ENCODE assay signal across 4 cellular contexts in genomic region chr17:73453494-73453893, GRCh38.
A peak's percentile ranks its signal among the peaks of the same experiment; 100 is the strongest.
DNase-seq lines count a peak whose midpoint lies in the region; ATAC-seq, FAIRE-seq and TF ChIP-seq lines count a peak whose summit lies in the region.
"Not testable (repeated sequence)": the region's sequence is repeated elsewhere in the genome, so short reads cannot be mapped to it uniquely, and the experiment has no call there.

No MANE protein-coding gene starts in this region.

- POLR2A ChIA-PET in HEK293 (lab: Yijun Ruan, JAX); HepG2 (lab: Yijun Ruan, JAX): not testable (repeated sequence)
- POLR2A ChIA-PET in K562 (lab: Yijun Ruan, JAX), result interaction anchor here (0.5 to 1.9 kb wide), 2 partner anchors 16 to 150 kb away, joined by 3 to 9 read pairs; no protein-coding TSS in a partner anchor

- DNase-seq in activated naive CD4-positive, alpha-beta T cell treated with anti-CD3 and anti-CD28 coated beads, Interleukin-2, amount 10 ng/mL, durations not matched to agents 7 days and 5 days; K562 (ENCODE audit: extremely low read depth in 1 of 4, low spot score in 3 of 4); HepG2 (ENCODE audit: low spot score): not testable (repeated sequence)

- not testable (repeated sequence) for BruUV-seq in K562 (replicated peaks; lab: Mats Ljungman, UMichigan); HepG2 (replicated peaks; lab: Mats Ljungman, UMichigan)

- not testable (repeated sequence) for H3K4me1 ChIP-seq in HEK293 (ENCODE audit: control insufficient read depth, insufficient read depth, low read length); K562 (replicated peaks in 1 of 2; ENCODE audit: control insufficient read depth in 2 of 2, insufficient read depth in 2 of 2, low read length in 2 of 2); HepG2 (ENCODE audit: insufficient read depth, low read length)

- H4K20me1 ChIP-seq in K562 (replicated peaks; ENCODE audit: control insufficient read depth, insufficient read depth, low read length); HepG2 (ENCODE audit: insufficient read depth, low read length): not testable (repeated sequence)

- not testable (repeated sequence) for H3K4me3 ChIP-seq in HEK293 (ENCODE audit: low read depth, low read length); K562; HepG2 (replicated peaks in 1 of 3; ENCODE audit: insufficient read depth in 1 of 3, low read depth in 2 of 3, low read length in 3 of 3)

- 0% methylated on average over 2 of the region's 2 CpGs for WGBS in K562 (ENCODE audit: insufficient coverage, low coverage, missing lambda C conversion rate)
- 15% methylated on average over 2 of the region's 2 CpGs for WGBS in HepG2 (ENCODE audit: low lambda C conversion rate)

- not testable (repeated sequence) for H3K9me3 ChIP-seq in HEK293 (ENCODE audit: control insufficient read depth, insufficient read depth, low read depth, low read length); K562 (replicated peaks; ENCODE audit: control insufficient read depth, insufficient read depth, low read depth, low read length); HepG2 (ENCODE audit: low read length)

- intact Hi-C loops in K562 (cut with micrococcal nuclease); HepG2 (cut with micrococcal nuclease; ENCODE audit: unreplicated experiment): not testable (repeated sequence)

- H3K36me3 Mint-ChIP-seq in activated naive CD4-positive, alpha-beta T cell treated with anti-CD3 and anti-CD28 coated beads, Interleukin-2, amount 10 ng/mL, durations not matched to agents 7 days and 5 days, result not testable (repeated sequence)

- not testable (repeated sequence) for TF ChIP-seq EP300 in K562 (IDR thresholded peaks at IDR 0.05; ENCODE audit: low read length); HepG2 (IDR thresholded peaks at IDR 0.05; ENCODE audit: low read depth in 2 of 2, low read length in 2 of 2); HepG2 (CRISPR knock-in tag; IDR thresholded peaks at IDR 0.05; ENCODE audit: borderline replicate concordance)

- H3K9me3 Mint-ChIP-seq in activated naive CD4-positive, alpha-beta T cell treated with anti-CD3 and anti-CD28 coated beads, Interleukin-2, amount 10 ng/mL, durations not matched to agents 7 days and 5 days, result not testable (repeated sequence)

- TF ChIP-seq POLR2A in K562 (conservative IDR thresholded peaks at IDR 0.05); HepG2 (IDR thresholded peaks at IDR 0.05; ENCODE audit: insufficient read depth in 1 of 2, low read depth in 2 of 2, low read length in 2 of 2): not testable (repeated sequence)

- H3K27me3 ChIP-seq in K562 (ENCODE audit: control insufficient read depth in 2 of 2, insufficient read depth in 2 of 2, low read length in 2 of 2) (peaks cover 6 to 35% of the 10 kb centered on the region in 2 experiments; a peak in 4 of 5 replicates), HepG2 (ENCODE audit: control insufficient read depth in 1 of 2, insufficient read depth in 2 of 2, low read length in 2 of 2) (peaks cover 11 to 59% of the 10 kb centered on the region in 2 experiments; a peak in 4 of 5 replicates)

- peak overlapping the region; percentile 24 for H3K27ac Mint-ChIP-seq in activated naive CD4-positive, alpha-beta T cell treated with anti-CD3 and anti-CD28 coated beads, Interleukin-2, amount 10 ng/mL, durations not matched to agents 7 days and 5 days

- not testable (repeated sequence) for H3K9ac ChIP-seq in K562 (ENCODE audit: insufficient read depth in 1 of 2, low read depth in 2 of 2, low read length in 2 of 2); HepG2 (ENCODE audit: insufficient read depth, low read depth, low read length)

- not testable (repeated sequence) for H3K79me2 ChIP-seq in K562 (ENCODE audit: control insufficient read depth, insufficient read depth, low read length); HepG2 (ENCODE audit: insufficient read depth, low read length)

- H3K27me3 Mint-ChIP-seq in activated naive CD4-positive, alpha-beta T cell treated with anti-CD3 and anti-CD28 coated beads, Interleukin-2, amount 10 ng/mL, durations not matched to agents 7 days and 5 days, result not testable (repeated sequence)

- FAIRE-seq in K562 (lab: Jason Lieb, UNC); HepG2 (lab: Jason Lieb, UNC): not testable (repeated sequence)

- H3K4me1 Mint-ChIP-seq in activated naive CD4-positive, alpha-beta T cell treated with anti-CD3 and anti-CD28 coated beads, Interleukin-2, amount 10 ng/mL, durations not matched to agents 7 days and 5 days, result not testable (repeated sequence)

- CTCF ChIA-PET in HEK293 (lab: Yijun Ruan, JAX), result interaction anchor here (1.0 kb wide), 2 partner anchors 23 to 25 kb away, joined by 4 to 6 read pairs; no protein-coding TSS in a partner anchor
- CTCF ChIA-PET in activated naive CD4-positive, alpha-beta T cell treated with anti-CD3 and anti-CD28 coated beads, Interleukin-2, amount 10 ng/mL, durations not matched to agents 7 days and 5 days (lab: Charles Lee); K562 (lab: Yijun Ruan, JAX; ENCODE audit: low intra/inter-chr PET ratio); HepG2 (lab: Yijun Ruan, JAX; ENCODE audit: low intra/inter-chr PET ratio, low total read pairs): not testable (repeated sequence)

- not testable (repeated sequence) for H3K9me1 ChIP-seq in K562 (ENCODE audit: control insufficient read depth, insufficient read depth, low read length)

- TF ChIP-seq RAD21 in K562 (CRISPR knock-in tag; conservative IDR thresholded peaks at IDR 0.05 in 1 of 2, IDR thresholded peaks at IDR 0.05 in 1 of 2); HepG2 (CRISPR knock-in tag; IDR thresholded peaks at IDR 0.05): not testable (repeated sequence)

- not testable (repeated sequence) for TF ChIP-seq CTCF in HEK293 (tag by site-specific recombination; IDR thresholded peaks at IDR 0.05); K562 (IDR thresholded peaks at IDR 0.05 in 2 of 3, conservative IDR thresholded peaks at IDR 0.05 in 1 of 3; ENCODE audit: insufficient read depth in 2 of 3, low read depth in 1 of 3, low read length in 3 of 3); HepG2 (CRISPR knock-in tag; IDR thresholded peaks at IDR 0.05)

- H3K27ac ChIP-seq in HEK293 (ENCODE audit: extremely low read depth, low read depth, low read length); K562 (ENCODE audit: extremely low read depth, low read depth, low read length); HepG2 (ENCODE audit: extremely low read length, insufficient read depth, low read length): not testable (repeated sequence)

- not testable (repeated sequence) for H2AFZ ChIP-seq in K562 (ENCODE audit: low read depth, low read length); HepG2 (ENCODE audit: low read length)

- ATAC-seq in K562, HepG2: not testable (repeated sequence)

- not testable (repeated sequence) for H3K36me3 ChIP-seq in HEK293 (ENCODE audit: control insufficient read depth in 2 of 2, insufficient read depth in 1 of 2, low read length in 2 of 2); K562 (ENCODE audit: control insufficient read depth, insufficient read depth, low read length); HepG2 (replicated peaks in 1 of 2; ENCODE audit: control insufficient read depth in 1 of 2, insufficient read depth in 2 of 2, low read length in 2 of 2)

- H3K4me2 ChIP-seq in K562 (ENCODE audit: insufficient read depth, low read length); HepG2 (ENCODE audit: low read depth, low read length): not testable (repeated sequence)

- H3K4me3 Mint-ChIP-seq in activated naive CD4-positive, alpha-beta T cell treated with anti-CD3 and anti-CD28 coated beads, Interleukin-2, amount 10 ng/mL, durations not matched to agents 7 days and 5 days, result not testable (repeated sequence)

- in situ Hi-C loops in K562 (cut with MboI); HepG2 (cut with HindIII; ENCODE audit: extremely low pct_ligation_motif_present, low pct_unique_long_range_greater_than_20kb): not testable (repeated sequence)

TF ChIP-seq in HEK293, 187 proteins besides CTCF, POLR2A, EP300 and RAD21:
- TF ChIP-seq RBAK (tag by site-specific recombination; IDR thresholded peaks at IDR 0.05), result peak; percentile 88

TF ChIP-seq in K562, 482 proteins besides CTCF, POLR2A, EP300 and RAD21:
- 0 out of 2 replicates have a peak, but pooled peaks have one; percentile 13 for TF ChIP-seq BCOR (IDR thresholded peaks at IDR 0.05)
- TF ChIP-seq RBM25 (IDR thresholded peaks at IDR 0.05; ENCODE audit: low read depth, low read length, severe bottlenecking), result peak; percentile 23

TF ChIP-seq in HepG2, 621 proteins besides CTCF, POLR2A, EP300 and RAD21:
- peak; percentile 80; the same call in 1 of the 2 replicates for TF ChIP-seq RBAK (CRISPR knock-in tag; IDR thresholded peaks at IDR 0.05)
TF ChIP-seq in HepG2: peak in this region for 1; not testable (repeated sequence) for 620.
